Comparison of ENCODE assay signal across 8 cellular contexts in the genomic region with DNA sequence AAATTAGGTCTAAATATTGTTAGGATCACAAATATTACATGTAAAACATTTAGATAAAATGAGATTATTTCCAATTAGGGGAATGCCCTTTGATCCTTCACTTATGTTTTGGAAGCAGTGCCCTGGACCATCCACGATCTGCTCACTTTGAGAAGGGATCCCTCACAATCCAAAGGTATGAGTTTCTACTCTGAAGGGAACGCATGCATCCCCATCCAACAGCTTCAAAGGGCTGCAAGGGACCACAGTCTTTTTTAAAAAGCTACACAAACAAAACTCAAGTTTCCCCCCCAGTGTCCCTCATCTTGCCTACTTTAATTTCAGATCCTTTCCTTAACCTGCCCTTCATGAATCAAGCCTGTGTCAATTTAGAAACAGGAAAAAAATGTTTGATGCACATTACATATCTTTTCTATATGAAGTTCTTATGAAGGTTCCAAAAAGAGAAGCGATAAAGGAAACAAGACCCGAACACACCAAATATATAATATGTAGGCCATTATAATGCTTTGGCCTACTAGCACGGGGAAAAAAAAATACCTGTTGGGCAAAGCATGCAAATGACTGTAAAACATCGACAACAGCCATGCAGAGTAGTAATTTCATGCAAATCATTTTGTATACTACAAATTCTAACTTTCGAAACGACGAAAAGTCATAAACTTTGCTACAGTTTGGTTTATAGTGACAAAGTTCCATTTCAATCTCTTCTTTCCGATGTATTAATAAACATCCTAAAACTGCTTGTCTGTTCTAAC. TPM values are rescaled to one million over a fixed set of nuclear protein-coding genes. Genes with fewer than 3 reads are reported as not detected.
A peak's percentile ranks its signal among the peaks of the same experiment; 100 is the strongest.
DNase-seq lines count a peak whose midpoint lies in the region; ATAC-seq and TF ChIP-seq lines count a peak whose summit lies in the region.

No MANE protein-coding gene starts in this region.

- peak overlapping the region; percentile 88 for H3K4me3 ChIP-seq in Caco-2 (ENCODE audit: low read depth, low read length)
- H3K4me3 ChIP-seq in NB4 (ENCODE audit: low read depth, low read length): peak overlapping the region; percentile 99
- peak overlapping the region; percentile 89 to 96 for H3K4me3 ChIP-seq in neutrophil (ENCODE audit: low read depth in 1 of 2, low read length in 1 of 2)

- H3K36me3 ChIP-seq in Caco-2 (ENCODE audit: control insufficient read depth, insufficient read depth, low read length) (peaks cover 1% of the 10 kb centered on the region; the same call in 1 of the 2 replicates), neutrophil (no peaks in the 10 kb centered on the region)

- TF ChIP-seq CTCF in Caco-2 (IDR thresholded peaks at IDR 0.05; ENCODE audit: insufficient read depth in 1 of 2, low read depth in 1 of 2, low read length in 1 of 2, severe bottlenecking in 1 of 2, unreplicated experiment in 1 of 2) (no peak), NB4 (IDR thresholded peaks at IDR 0.05; ENCODE audit: low read depth, low read length) (no peak), neutrophil (IDR thresholded peaks at IDR 0.05) (no peak)

- TF ChIP-seq POLR2A in NB4 (IDR thresholded peaks at IDR 0.05; ENCODE audit: extremely low read depth, insufficient read length): no peak

- intact Hi-C loops in Caco-2 (cut with micrococcal nuclease; ENCODE audit: unreplicated experiment): no loop called here

- CTCF ChIA-PET in Caco-2 (lab: Charles Lee): no interaction called here

- H3K27me3 Mint-ChIP-seq in Caco-2 (ENCODE audit: insufficient read depth, unreplicated experiment): no peaks in the 10 kb centered on the region
- H3K27me3 Mint-ChIP-seq in effector memory CD8-positive, alpha-beta T cell: no peaks in the 10 kb centered on the region

- POLR2A ChIA-PET in Caco-2 (lab: Charles Lee): interaction anchor here (0.7 kb wide), 1 partner anchor 459 kb away, joined by 4 read pairs; no protein-coding TSS in a partner anchor

- H3K27ac ChIP-seq in neutrophil: peak overlapping the region; percentile 90

- peaks cover 8% of the 10 kb centered on the region for H3K4me1 Mint-ChIP-seq in Caco-2 (ENCODE audit: low read depth, unreplicated experiment)
- peaks cover 27 to 49% of the 10 kb centered on the region in 2 donors for H3K4me1 Mint-ChIP-seq in effector memory CD8-positive, alpha-beta T cell (ENCODE audit: low read depth in 2 of 2)

- no peaks in the 10 kb centered on the region for H3K9me3 Mint-ChIP-seq in Caco-2 (ENCODE audit: unreplicated experiment)
- H3K9me3 Mint-ChIP-seq in effector memory CD8-positive, alpha-beta T cell: no peaks in the 10 kb centered on the region

- H3K4me1 ChIP-seq in Caco-2 (peaks cover 8% of the 10 kb centered on the region; the same call in 1 of the 2 replicates), neutrophil (ENCODE audit: control insufficient read depth in 1 of 2, insufficient read depth in 1 of 2, low read depth in 1 of 2, low read length in 1 of 2) (peaks cover 40 to 46% of the 10 kb centered on the region in 2 experiments)

- BruUV-seq in Caco-2 (replicated peaks; lab: Mats Ljungman, UMichigan): TSS peak; percentile 50

- H3K27ac Mint-ChIP-seq in Caco-2 (ENCODE audit: unreplicated experiment): peak overlapping the region; percentile 24
- H3K27ac Mint-ChIP-seq in effector memory CD8-positive, alpha-beta T cell: peak overlapping the region in 1 of 2 donors; percentile 97

- H3K27me3 ChIP-seq in Caco-2 (replicated peaks; ENCODE audit: control insufficient read depth, insufficient read depth, low read length) (no peaks in the 10 kb centered on the region), neutrophil (no peaks in the 10 kb centered on the region)

- H3K36me3 Mint-ChIP-seq in Caco-2 (ENCODE audit: insufficient read depth, unreplicated experiment): peaks cover 71% of the 10 kb centered on the region
- H3K36me3 Mint-ChIP-seq in effector memory CD8-positive, alpha-beta T cell (ENCODE audit: insufficient read depth): peaks cover 44% of the 10 kb centered on the region

- H3K4me3 Mint-ChIP-seq in Caco-2 (ENCODE audit: unreplicated experiment): peak overlapping the region; percentile 83
- peak overlapping the region; percentile 90 to 100 for H3K4me3 Mint-ChIP-seq in effector memory CD8-positive, alpha-beta T cell

- DNase-seq in Caco-2 (no peak), NB4 (ENCODE audit: low read depth) (peak; percentile 36), GF-D8 (lab: John Stamatoyannopoulos, UW) (no peak)
- DNase-seq in effector memory CD8-positive, alpha-beta T cell: no peak
- DNase-seq in effector CD8-positive, alpha-beta T cell (lab: John Stamatoyannopoulos, UW): no peak

- H3K9me3 ChIP-seq in Caco-2 (no peaks in the 10 kb centered on the region), neutrophil (no peaks in the 10 kb centered on the region)

- ATAC-seq in effector memory CD8-positive, alpha-beta T cell (replicated peaks): no peak
- ATAC-seq in GM18870 (IDR thresholded peaks at IDR 0.05; ENCODE audit: unreplicated experiment) (no peak), GM18519 (IDR thresholded peaks at IDR 0.05; ENCODE audit: low FRiP score, unreplicated experiment) (no peak)

RNA-seq across cellular contexts. Expression of a gene that starts 2.0 kb away (rescaled TPM):
- 146 and 150 TPM in 2 replicates for total RNA-seq in Caco-2 (2022)

RNA-seq across cellular contexts. Expression of a gene that starts 25.3 kb away (rescaled TPM):
- total RNA-seq in Caco-2 (2022): 60.4 and 80.8 TPM in 2 replicates

RNA-seq across cellular contexts. Expression of a gene that starts 49.1 kb away (rescaled TPM):
- 4.6 and 5.9 TPM in 2 replicates for total RNA-seq in Caco-2 (2022)
